Comparison of ENCODE assay signal across 8 cellular contexts in genomic region chr2:65186872-65187851, GRCh38. TPM values are rescaled to one million over a fixed set of nuclear protein-coding genes. Genes with fewer than 3 reads are reported as not detected.
A peak's percentile ranks its signal among the peaks of the same experiment; 100 is the strongest.
DNase-seq lines count a peak whose midpoint lies in the region; ATAC-seq, FAIRE-seq and TF ChIP-seq lines count a peak whose summit lies in the region.

No MANE protein-coding gene starts in this region.

- peak overlapping the region; percentile 89 for H2AFZ ChIP-seq in K562 (ENCODE audit: low read depth, low read length)

- BruUV-seq in K562 (replicated peaks; lab: Mats Ljungman, UMichigan): no TSS peak

- H3K9me1 ChIP-seq in K562 (ENCODE audit: control insufficient read depth, insufficient read depth, low read length): no peaks in the 10 kb centered on the region

- H3K27me3 ChIP-seq in H7 (ENCODE audit: control insufficient read depth, insufficient read depth, low read length) (no peaks in the 10 kb centered on the region), K562 (ENCODE audit: control insufficient read depth in 2 of 2, insufficient read depth in 2 of 2, low read length in 2 of 2) (no peaks in the 10 kb centered on the region)

- in situ Hi-C loops in K562 (cut with MboI): loop anchor here (5.0 kb wide), 1 partner anchor 115 kb away; no protein-coding TSS in a partner anchor

- H3K9me3 ChIP-seq in K562 (replicated peaks; ENCODE audit: control insufficient read depth, insufficient read depth, low read depth, low read length): peaks cover 3% of the 10 kb centered on the region; the same call in 1 of the 2 replicates

- CTCF ChIA-PET in K562 (lab: Yijun Ruan, JAX; ENCODE audit: low intra/inter-chr PET ratio): interaction anchor here (0.7 to 2.7 kb wide), 3 partner anchors 122 to 386 kb away, joined by 3 to 16 read pairs (median 7); no protein-coding TSS in a partner anchor

- H3K4me1 ChIP-seq in K562 (replicated peaks in 1 of 2; ENCODE audit: control insufficient read depth in 2 of 2, insufficient read depth in 2 of 2, low read length in 2 of 2): peaks cover 3 to 4% of the 10 kb centered on the region in 2 experiments; a peak in 2 of 5 replicates

- TF ChIP-seq POLR2A in K562 (conservative IDR thresholded peaks at IDR 0.05): no peak

- TF ChIP-seq CTCF in K562 (IDR thresholded peaks at IDR 0.05 in 2 of 3, conservative IDR thresholded peaks at IDR 0.05 in 1 of 3; ENCODE audit: insufficient read depth in 2 of 3, low read depth in 1 of 3, low read length in 3 of 3): peak; percentile 83 to 90 (median 87)

- 46% methylated on average over 19 of the region's 19 CpGs for WGBS in K562 (ENCODE audit: insufficient coverage, low coverage, missing lambda C conversion rate)

- no peak overlapping the region for H3K27ac ChIP-seq in K562 (ENCODE audit: extremely low read depth, low read depth, low read length)

- no peaks in the 10 kb centered on the region for H4K20me1 ChIP-seq in K562 (replicated peaks; ENCODE audit: control insufficient read depth, insufficient read depth, low read length)

- POLR2A ChIA-PET in K562 (lab: Yijun Ruan, JAX): interaction anchor here (0.7 to 1.6 kb wide), 8 partner anchors 9 to 407 kb away, joined by 3 to 5 read pairs (median 4); no protein-coding TSS in a partner anchor

- ATAC-seq in K562 (peak; percentile 99), HG03571 (IDR thresholded peaks at IDR 0.05; ENCODE audit: unreplicated experiment) (no peak)

- TF ChIP-seq RAD21 in K562 (CRISPR knock-in tag; conservative IDR thresholded peaks at IDR 0.05 in 1 of 2, IDR thresholded peaks at IDR 0.05 in 1 of 2): peak; percentile 71 to 89

- intact Hi-C loops in K562 (cut with micrococcal nuclease): loop anchor here (1.0 to 5.0 kb wide), 4 partner anchors 57 to 385 kb away; partner anchors contain the start of gene RAB1A

- peak; percentile 51 for DNase-seq in DMS79 treated with DMSO at 0.1 percent for 48 hours (lab: John Stamatoyannopoulos, UW)
- peak; percentile 86 for DNase-seq in H7
- peak; percentile 46 for DNase-seq in NCI-H146 treated with DMSO at 0.1 percent for 48 hours (lab: John Stamatoyannopoulos, UW; ENCODE audit: unreplicated experiment)
- DNase-seq in K562 (ENCODE audit: extremely low read depth in 1 of 4, low spot score in 3 of 4): peak; percentile 80 to 87 (median 82)
- DNase-seq in hypothalamus (lab: John Stamatoyannopoulos, UW): peak in 47 of 51 donors; percentile 8 to 83 (median 56)
- peak; percentile 25 for DNase-seq in skeletal muscle cell (ENCODE audit: low read depth)

- H3K9ac ChIP-seq in K562 (ENCODE audit: insufficient read depth in 1 of 2, low read depth in 2 of 2, low read length in 2 of 2): no peak overlapping the region; a peak in 1 of 4 replicates

- H3K79me2 ChIP-seq in K562 (ENCODE audit: control insufficient read depth, insufficient read depth, low read length): no peaks in the 10 kb centered on the region

- FAIRE-seq in TTC549 (lab: Jason Lieb, UNC) (peak; percentile 88), K562 (lab: Jason Lieb, UNC) (peak; percentile 97)

- H3K36me3 ChIP-seq in H7 (replicated peaks; ENCODE audit: control insufficient read depth, insufficient read depth, low read length): no peaks in the 10 kb centered on the region
- H3K36me3 ChIP-seq in K562 (ENCODE audit: control insufficient read depth, insufficient read depth, low read length): no peaks in the 10 kb centered on the region

- H3K4me3 ChIP-seq in H7 (ENCODE audit: insufficient read depth, low read depth, low read length) (no peak overlapping the region), K562 (no peak overlapping the region), skeletal muscle cell (ENCODE audit: low read depth, low read length) (no peak overlapping the region)

- no peak for TF ChIP-seq EP300 in K562 (IDR thresholded peaks at IDR 0.05; ENCODE audit: low read length)

- peak overlapping the region; percentile 27; the same call in 1 of the 2 replicates for H3K4me2 ChIP-seq in K562 (ENCODE audit: insufficient read depth, low read length)

TF ChIP-seq in K562, 482 proteins besides CTCF, POLR2A, EP300 and RAD21 (continues in another document):
- TF ChIP-seq HNRNPUL1 (IDR thresholded peaks at IDR 0.05; ENCODE audit: low read length): no peak
- no peak for TF ChIP-seq SMARCA4 (IDR thresholded peaks at IDR 0.05)
- no peak for TF ChIP-seq ESRRA (IDR thresholded peaks at IDR 0.05; ENCODE audit: borderline replicate concordance, low read depth)
- no peak for TF ChIP-seq SFPQ (IDR thresholded peaks at IDR 0.05; ENCODE audit: low read depth, low read length)
- no peak for TF ChIP-seq ZNF584 (CRISPR knock-in tag; IDR thresholded peaks at IDR 0.05; ENCODE audit: low read depth)
- TF ChIP-seq MEF2D (tag; conservative IDR thresholded peaks at IDR 0.05; ENCODE audit: low read depth): no peak
- no peak for TF ChIP-seq MYBL2 (IDR thresholded peaks at IDR 0.05; ENCODE audit: low read depth)
- TF ChIP-seq MYBL2 (CRISPR knock-in tag; IDR thresholded peaks at IDR 0.05; ENCODE audit: borderline replicate concordance): no peak
- peak in 1 of 2 experiments; percentile 13; a peak in 1 of 4 replicates for TF ChIP-seq MNT (conservative IDR thresholded peaks at IDR 0.05)
- TF ChIP-seq PHB (CRISPR knock-in tag; IDR thresholded peaks at IDR 0.05): no peak
- TF ChIP-seq ELF2 (CRISPR knock-in tag; IDR thresholded peaks at IDR 0.05): no peak

RNA-seq across cellular contexts. Expression of gene ACTR2, which starts 40.5 kb away (rescaled TPM):
- 42.1 and 47.9 TPM in 2 replicates for total RNA-seq in H7 (2014; rRNA removed; shearing (Covaris generic))
- total RNA-seq in K562 (2011; cell fraction: chromatin; rRNA removed; ENCODE audit: low replicate concordance): 19.1 and 38.4 TPM in 2 replicates
- total RNA-seq in K562 (2011; cell fraction: nucleolus; rRNA removed): 12.6 and 16.7 TPM in 2 replicates
- total RNA-seq in K562 (2011; cell fraction: nucleoplasm; rRNA removed): 26.9 and 40.4 TPM in 2 replicates
- 56.3 and 65.8 TPM in 2 replicates for total RNA-seq in K562 (2014; rRNA removed)
- total RNA-seq in K562 (2014; rRNA removed; fragmentation: Illumina TruSeq; extraction: Trizol): 98.5 and 124 TPM in 2 replicates
- total RNA-seq in K562 (2015; rRNA removed; fragmentation: Illumina TruSeq; extraction: Trizol): 96.3 and 108 TPM in 2 replicates
- total RNA-seq in K562 (2021): 215 and 239 TPM in 2 replicates
- 127 and 179 TPM in 2 replicates for polyA plus RNA-seq in K562 (2011; rRNA removed)
- 27.6 and 80.2 TPM in 2 replicates for polyA plus RNA-seq in K562 (2011; cell fraction: cytosol; rRNA removed)
- 12.3 and 25.4 TPM in 2 replicates for polyA plus RNA-seq in K562 (2011; cell fraction: nucleus; rRNA removed)
- polyA plus RNA-seq in K562 (2012): 219 and 224 TPM in 2 replicates
- polyA plus RNA-seq in K562 (2014; fragmentation: Illumina TruSeq; extraction: Trizol): 183 and 192 TPM in 2 replicates
- polyA plus RNA-seq in K562 (2014; fragmentation: Nextera tagmentation; extraction: Ambion mirVana): 10 to 100 TPM; 47.3 to 57.3 TPM
- 118 and 122 TPM in 2 replicates for polyA plus RNA-seq in K562 (2014; rRNA removed)
- polyA minus RNA-seq in K562 (2011; rRNA and poly(A)+ RNA removed): 156 and 194 TPM in 2 replicates
- polyA minus RNA-seq in K562 (2011; cell fraction: cytosol; rRNA and poly(A)+ RNA removed): 86.4 and 105 TPM in 2 replicates
- polyA minus RNA-seq in K562 (2011; cell fraction: nucleus; rRNA and poly(A)+ RNA removed): 7.8 and 20.1 TPM in 2 replicates

RNA-seq across cellular contexts. Expression of gene RAB1A, which starts 57.3 kb away (rescaled TPM):
- 73.7 and 76.9 TPM in 2 replicates for total RNA-seq in H7 (2014; rRNA removed; shearing (Covaris generic))
- total RNA-seq in K562 (2011; cell fraction: chromatin; rRNA removed; ENCODE audit: low replicate concordance): 20.3 and 50.3 TPM in 2 replicates
- total RNA-seq in K562 (2011; cell fraction: nucleolus; rRNA removed): 13.5 and 14.3 TPM in 2 replicates
- 36.1 and 60.5 TPM in 2 replicates for total RNA-seq in K562 (2011; cell fraction: nucleoplasm; rRNA removed)
- total RNA-seq in K562 (2014; rRNA removed) (62.2 and 83.5 TPM in 2 replicates), K562 (2014; rRNA removed; fragmentation: Illumina TruSeq; extraction: Trizol) (67.7 and 81.4 TPM in 2 replicates), K562 (2015; rRNA removed; fragmentation: Illumina TruSeq; extraction: Trizol) (64.4 and 66.7 TPM in 2 replicates), K562 (2021) (93.9 and 99.4 TPM in 2 replicates)
- polyA plus RNA-seq in K562 (2011; rRNA removed) (144 and 163 TPM in 2 replicates), K562 (2014; fragmentation: Illumina TruSeq; extraction: Trizol) (81.5 and 89.1 TPM in 2 replicates), K562 (2014; fragmentation: Nextera tagmentation; extraction: Ambion mirVana) (10 to 100 TPM; 43.8 to 47.8 TPM), K562 (2014; rRNA removed) (125 and 136 TPM in 2 replicates)
- polyA plus RNA-seq in K562 (2011; cell fraction: cytosol; rRNA removed): 33.7 and 80.3 TPM in 2 replicates
- polyA plus RNA-seq in K562 (2011; cell fraction: nucleus; rRNA removed): 23.6 and 40.8 TPM in 2 replicates
- polyA plus RNA-seq in K562 (2012): 116 and 153 TPM in 2 replicates
- polyA minus RNA-seq in K562 (2011; rRNA and poly(A)+ RNA removed): 93.6 and 96.1 TPM in 2 replicates
- polyA minus RNA-seq in K562 (2011; cell fraction: cytosol; rRNA and poly(A)+ RNA removed): 31.6 and 38.0 TPM in 2 replicates
- 13.1 and 22.5 TPM in 2 replicates for polyA minus RNA-seq in K562 (2011; cell fraction: nucleus; rRNA and poly(A)+ RNA removed)

Comparison
In these comparisons a context has a peak if more than half of its experiments do, and no peak if none do; other contexts are left out.
1. DNase-seq: peak in every context shown above with its lines; median percentile 86 in H7; 82 in K562; 56 in hypothalamus; 51 in DMS79 treated with DMSO at 0.1 percent for 48 hours; 46 in NCI-H146 treated with DMSO at 0.1 percent for 48 hours; 25 in skeletal muscle cell.